Comparison of ENCODE assay signal across 8 cellular contexts in the genomic region with DNA sequence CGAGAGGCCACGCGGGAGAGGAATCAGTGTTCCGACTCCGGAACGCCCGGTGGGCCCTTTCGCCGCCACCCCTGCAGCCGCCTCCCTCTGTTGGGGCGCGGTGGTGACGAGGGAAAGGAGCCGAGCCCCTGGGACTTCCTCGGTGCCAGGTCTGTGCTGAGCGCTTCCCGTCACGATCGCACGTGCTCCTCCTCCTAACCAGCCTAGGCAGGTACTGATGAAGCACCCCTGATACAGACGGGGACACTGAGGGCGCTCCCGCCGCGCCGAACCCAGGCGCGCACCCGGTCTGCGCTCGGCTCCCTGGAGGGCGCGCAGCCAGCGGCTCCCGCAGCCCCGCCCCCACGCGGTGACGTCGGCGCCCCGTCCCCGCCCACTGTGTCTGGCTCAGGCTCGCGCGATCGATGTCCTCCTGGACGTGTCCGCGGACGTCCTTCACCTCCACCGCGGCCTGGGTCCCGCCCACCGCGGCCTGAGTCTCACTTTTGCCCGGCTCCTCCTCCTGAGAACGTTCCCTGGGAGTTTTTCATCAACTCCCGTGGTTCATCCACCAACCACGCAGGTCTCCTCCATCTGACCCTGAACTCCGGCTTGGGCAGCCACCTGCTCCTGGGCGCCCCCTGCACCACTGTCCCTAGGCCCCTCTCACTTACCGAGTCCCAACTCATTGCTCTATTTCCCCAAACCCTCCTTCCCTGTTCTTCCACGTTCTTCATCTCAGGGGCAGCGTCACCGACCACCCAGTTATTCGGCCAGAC. TPM values are rescaled to one million over a fixed set of nuclear protein-coding genes. Genes with fewer than 3 reads are reported as not detected.
DNase-seq lines count a peak whose midpoint lies in the region; ATAC-seq, FAIRE-seq and TF ChIP-seq lines count a peak whose summit lies in the region.

No MANE protein-coding gene starts in this region.

- peak overlapping the region; percentile 76 for H3K4me3 Mint-ChIP-seq in osteocyte (ENCODE audit: unreplicated experiment)

- H3K4me1 ChIP-seq in tibial artery, result peaks cover 0 to 12% (median 11%) of the 10 kb centered on the region in 4 donors

- peak; percentile 87 for ATAC-seq in Right ventricle myocardium inferior

- H3K9me3 Mint-ChIP-seq in osteocyte (ENCODE audit: unreplicated experiment), result no peaks in the 10 kb centered on the region

- POLR2A ChIA-PET in BJ (lab: Charles Lee), result no interaction called here

- CTCF ChIA-PET in BJ (lab: Yijun Ruan, JAX), result no interaction called here

- TF ChIP-seq CTCF in BJ (IDR thresholded peaks at IDR 0.05; ENCODE audit: insufficient read depth, low read depth, low read length) (no peak), HL-60 (IDR thresholded peaks at IDR 0.05; ENCODE audit: insufficient read depth, low read length) (no peak), osteocyte (IDR thresholded peaks at IDR 0.05) (no peak), tibial artery (IDR thresholded peaks at IDR 0.05) (no peak)

- FAIRE-seq in GM19239 (lab: Jason Lieb, UNC), result no peak

- DNase-seq in BJ (ENCODE audit: low read depth), result no peak
- peak; percentile 85 for DNase-seq in GM19239 (ENCODE audit: insufficient read length, low spot score)
- peak; percentile 29 to 54 for DNase-seq in HL-60 (ENCODE audit: low read depth in 1 of 2, low spot score in 1 of 2)
- DNase-seq in SHP77 (lab: John Stamatoyannopoulos, UW), result peak; percentile 86 to 88
- peak; percentile 76 for DNase-seq in activated naive CD4-positive, alpha-beta T cell treated with Interleukin-2 at 50 U/mL for 16 hours
- peak; percentile 83 for DNase-seq in Right ventricle myocardium inferior (ENCODE audit: missing footprints)
- DNase-seq in osteocyte (ENCODE audit: extremely low spot score, unreplicated experiment), result peak; percentile 90
- DNase-seq in tibial artery, result no peak

- no peaks in the 10 kb centered on the region for H3K27me3 Mint-ChIP-seq in osteocyte (ENCODE audit: unreplicated experiment)

- H3K27me3 ChIP-seq in BJ (ENCODE audit: control insufficient read depth, insufficient read depth, low read length) (no peaks in the 10 kb centered on the region), HL-60 (ENCODE audit: insufficient read depth, poor library complexity, severe bottlenecking) (peaks cover 19% of the 10 kb centered on the region), tibial artery (peaks cover 0 to 66% of the 10 kb centered on the region in 2 donors)

- H3K36me3 ChIP-seq in BJ (ENCODE audit: control insufficient read depth, insufficient read depth, low read length) (no peaks in the 10 kb centered on the region), tibial artery (no peaks in the 10 kb centered on the region)

- peaks cover 9% of the 10 kb centered on the region for H3K4me1 Mint-ChIP-seq in osteocyte (ENCODE audit: unreplicated experiment)

- H3K4me3 ChIP-seq in BJ (ENCODE audit: low read depth, low read length) (peak overlapping the region; percentile 49), HL-60 (replicated peaks; ENCODE audit: insufficient read depth, low read length) (peak overlapping the region; percentile 58), tibial artery (peak overlapping the region; percentile 30 to 51)

- peak overlapping the region; percentile 13 for H3K27ac Mint-ChIP-seq in osteocyte (ENCODE audit: unreplicated experiment)

- H3K27ac ChIP-seq in HL-60 (replicated peaks) (no peak overlapping the region), tibial artery (no peak overlapping the region)

- intact Hi-C loops in Right ventricle myocardium inferior (cut with DNase I), result no loop called here
- intact Hi-C loops in tibial artery (cut with DNase I; ENCODE audit: low total_unique reads), result no loop called here

- H3K9me3 ChIP-seq in tibial artery, result no peaks in the 10 kb centered on the region

- no peaks in the 10 kb centered on the region for H3K36me3 Mint-ChIP-seq in osteocyte (ENCODE audit: unreplicated experiment)

RNA-seq across cellular contexts. Expression of a gene that starts 2.6 kb away (rescaled TPM):
- polyA plus RNA-seq in BJ (2011; rRNA removed), result not detected in 2 replicates
- not detected in 2 replicates for polyA minus RNA-seq in BJ (2011; rRNA and poly(A)+ RNA removed)
- total RNA-seq in Right ventricle myocardium inferior, result not detected
- total RNA-seq in osteocyte, result not detected in 2 replicates

RNA-seq across cellular contexts. Expression of a gene that starts 12.4 kb away (rescaled TPM):
- 0.15 and 0.17 TPM in 2 replicates for polyA plus RNA-seq in BJ (2011; rRNA removed)
- polyA minus RNA-seq in BJ (2011; rRNA and poly(A)+ RNA removed), result not detected in 2 replicates
- total RNA-seq in Right ventricle myocardium inferior (0.32 TPM), osteocyte (not detected in 2 replicates)

RNA-seq across cellular contexts. Expression of a gene that starts 18.8 kb away (rescaled TPM):
- not detected in 2 replicates for polyA plus RNA-seq in BJ (2011; rRNA removed)
- not detected in 2 replicates for polyA minus RNA-seq in BJ (2011; rRNA and poly(A)+ RNA removed)
- total RNA-seq in Right ventricle myocardium inferior (not detected), osteocyte (not detected in 2 replicates)

RNA-seq across cellular contexts. Expression of a gene that starts 37.3 kb away (rescaled TPM):
- not detected in 2 replicates for polyA plus RNA-seq in BJ (2011; rRNA removed)
- polyA minus RNA-seq in BJ (2011; rRNA and poly(A)+ RNA removed), result not detected in 2 replicates
- total RNA-seq in Right ventricle myocardium inferior (not detected), osteocyte (not detected in 2 replicates)

RNA-seq across cellular contexts. Expression of a gene that starts 45.7 kb away (rescaled TPM):
- polyA plus RNA-seq in BJ (2011; rRNA removed), result not detected in 2 replicates
- not detected in 2 replicates for polyA minus RNA-seq in BJ (2011; rRNA and poly(A)+ RNA removed)
- not detected for total RNA-seq in Right ventricle myocardium inferior
- not detected in 2 replicates for total RNA-seq in osteocyte

Comparison
In these comparisons a context has a peak if more than half of its experiments do, and no peak if none do; other contexts are left out.
1. DNase-seq: peak in GM19239 (single experiment), HL-60 (2 of 2), SHP77 (2 of 2), activated naive CD4-positive, alpha-beta T cell treated with Interleukin-2 at 50 U/mL for 16 hours (single experiment), Right ventricle myocardium inferior (single experiment) and osteocyte (single experiment); none in BJ (single experiment) and tibial artery (0 of 2).
2. Peak in every context shown above with its lines, with median percentiles within 50 percentile points of each other: H3K4me3 ChIP-seq.